In genomic region chr20:64069209-64069613, GRCh38 we compare ENCODE assay signal across 1 cellular context.
A peak's percentile ranks its signal among the peaks of the same experiment; 100 is the strongest.
TF ChIP-seq lines count a peak whose summit lies in the region.

No MANE protein-coding gene starts in this region.

TF ChIP-seq in HepG2, 621 proteins besides CTCF, POLR2A, EP300 and RAD21 (continued from another document and continues in another):
- no peak for TF ChIP-seq LRRFIP1 (CRISPR knock-in tag; conservative IDR thresholded peaks at IDR 0.05)
- TF ChIP-seq IRX3 (CRISPR knock-in tag; IDR thresholded peaks at IDR 0.05; ENCODE audit: borderline replicate concordance, low read depth) = no peak
- no peak for TF ChIP-seq AGO2 (optimal IDR thresholded peaks at IDR 0.05; ENCODE audit: low read depth, low read length)
- TF ChIP-seq GATAD1 (CRISPR knock-in tag; IDR thresholded peaks at IDR 0.05) = no peak
- no peak for TF ChIP-seq NFE2 (CRISPR knock-in tag; IDR thresholded peaks at IDR 0.05)
- no peak for TF ChIP-seq PRDM4 (CRISPR knock-in tag; IDR thresholded peaks at IDR 0.05; ENCODE audit: borderline replicate concordance)
- no peak for TF ChIP-seq ZFP36L2 (CRISPR knock-in tag; IDR thresholded peaks at IDR 0.05)
- TF ChIP-seq ZNF589 (CRISPR knock-in tag; conservative IDR thresholded peaks at IDR 0.05) = no peak; the same call in 1 of the 2 replicates
- no peak for TF ChIP-seq ZNF563 (CRISPR knock-in tag; IDR thresholded peaks at IDR 0.05)
- no peak for TF ChIP-seq CEBPZ (IDR thresholded peaks at IDR 0.05; ENCODE audit: low read length)
- peak; percentile 15; the same call in 1 of the 2 replicates for TF ChIP-seq BCL3 (CRISPR knock-in tag; IDR thresholded peaks at IDR 0.05)
- no peak for TF ChIP-seq PITX1 (CRISPR knock-in tag; IDR thresholded peaks at IDR 0.05)
- TF ChIP-seq ATF7 (IDR thresholded peaks at IDR 0.05) = no peak
- TF ChIP-seq ATF7 (CRISPR knock-in tag; IDR thresholded peaks at IDR 0.05) = no peak
- TF ChIP-seq ZNF3 (CRISPR knock-in tag; IDR thresholded peaks at IDR 0.05) = no peak
- no peak for TF ChIP-seq ZNF724P (CRISPR knock-in tag; IDR thresholded peaks at IDR 0.05; ENCODE audit: borderline replicate concordance)
- no peak for TF ChIP-seq SKIL (CRISPR knock-in tag; IDR thresholded peaks at IDR 0.05; ENCODE audit: borderline replicate concordance)
- TF ChIP-seq ZNF709 (CRISPR knock-in tag; IDR thresholded peaks at IDR 0.05) = no peak
- no peak for TF ChIP-seq AHDC1 (CRISPR knock-in tag; IDR thresholded peaks at IDR 0.05; ENCODE audit: borderline replicate concordance)
- TF ChIP-seq PAF1 (CRISPR knock-in tag; IDR thresholded peaks at IDR 0.05) = no peak
- TF ChIP-seq ZNF33B (CRISPR knock-in tag; IDR thresholded peaks at IDR 0.05) = no peak
- TF ChIP-seq ZBTB34 (CRISPR knock-in tag; IDR thresholded peaks at IDR 0.05) = no peak
- TF ChIP-seq ZNF644 (CRISPR knock-in tag; IDR thresholded peaks at IDR 0.05; ENCODE audit: low read depth) = no peak
- TF ChIP-seq SALL1 (CRISPR knock-in tag; IDR thresholded peaks at IDR 0.05) = no peak
- 0 out of 2 replicates have a peak, but pooled peaks have one; percentile 2 for TF ChIP-seq ZNF572 (CRISPR knock-in tag; IDR thresholded peaks at IDR 0.05)
- peak; percentile 63; the same call in 1 of the 2 replicates for TF ChIP-seq ZNF552 (CRISPR knock-in tag; IDR thresholded peaks at IDR 0.05; ENCODE audit: borderline replicate concordance)
- TF ChIP-seq ZNF891 (CRISPR knock-in tag; IDR thresholded peaks at IDR 0.05) = peak; percentile 15
- no peak for TF ChIP-seq ZNF577 (CRISPR knock-in tag; IDR thresholded peaks at IDR 0.05; ENCODE audit: borderline replicate concordance, low read depth)
- TF ChIP-seq MBNL3 (CRISPR knock-in tag; conservative IDR thresholded peaks at IDR 0.05) = no peak
- 0 out of 2 replicates have a peak, but pooled peaks have one; percentile 16 for TF ChIP-seq ARID4A (CRISPR knock-in tag; IDR thresholded peaks at IDR 0.05; ENCODE audit: borderline replicate concordance)
- no peak for TF ChIP-seq RFX5 (IDR thresholded peaks at IDR 0.05; ENCODE audit: low read depth, low read length)
- TF ChIP-seq ZNF562 (CRISPR knock-in tag; IDR thresholded peaks at IDR 0.05; ENCODE audit: borderline replicate concordance) = no peak
- no peak for TF ChIP-seq ZNF549 (CRISPR knock-in tag; IDR thresholded peaks at IDR 0.05)
- TF ChIP-seq ZNF251 (CRISPR knock-in tag; IDR thresholded peaks at IDR 0.05) = no peak; the same call in 1 of the 2 replicates
- 0 out of 2 replicates have a peak, but pooled peaks have one; percentile 18 for TF ChIP-seq HOXD1 (CRISPR knock-in tag; IDR thresholded peaks at IDR 0.05)
- TF ChIP-seq ZNF143 (CRISPR knock-in tag; IDR thresholded peaks at IDR 0.05) = no peak
- TF ChIP-seq ZNF567 (CRISPR knock-in tag; IDR thresholded peaks at IDR 0.05; ENCODE audit: borderline replicate concordance) = no peak
- TF ChIP-seq HDAC1 (CRISPR knock-in tag; IDR thresholded peaks at IDR 0.05) = no peak
